ENCODE assay signal across 31 cellular contexts in genomic region chr3:197963019-197963637, GRCh38.
"Had no signal": no experiment of that assay in that cellular context is flagged by ENCODE, and none has a peak within 500 bp of the region (broad histone marks: within the 10 kb centered on the region; RNA-seq: fewer than 3 reads in every experiment).

No MANE protein-coding gene starts in this region.

- H3K27ac ChIP-seq: brain microvascular endothelial cell, SJCRH30, VCaP had no signal

- H3K27me3 Mint-ChIP-seq: activated CD4-positive, alpha-beta memory T cell treated with anti-CD3 and anti-CD28 coated beads for 36 hours; activated naive CD8-positive, alpha-beta T cell treated with anti-CD3 and anti-CD28 coated beads, Interleukin-2, amount 50 U/mL, for 24 hours had no signal

- H3K36me3 ChIP-seq: brain microvascular endothelial cell, SJCRH30 had no signal

- H3K27me3 ChIP-seq: brain microvascular endothelial cell, SJCRH30 had no signal

- DNase-seq: activated B cell treated with CpG ODN at 0.5 μM for 24 hours; activated CD4-positive, alpha-beta memory T cell treated with anti-CD3 and anti-CD28 coated beads for 36 hours; activated CD4-positive, alpha-beta T cell treated with anti-CD3 and anti-CD28 coated beads for 4 hours; activated CD4-positive, alpha-beta T cell treated with anti-CD3 and anti-CD28 coated beads, Interleukin-2, amount 50 U/mL, for 1 hour; activated CD4-positive, CD25-positive, alpha-beta regulatory T cell treated with anti-CD3 and anti-CD28 coated beads, Interleukin-2, amount 50 U/mL, for 72 hours; activated CD8-positive, alpha-beta memory T cell treated with anti-CD3 and anti-CD28 coated beads, Interleukin-2, amount 50 U/mL, for 4 hours; activated effector memory CD4-positive, alpha-beta T cell treated with Interleukin-2 at 50 U/mL for 16 hours; activated naive CD4-positive, alpha-beta T cell treated with anti-CD3 and anti-CD28 coated beads, Interleukin-2, amount 50 U/mL, for 16 hours; activated naive CD8-positive, alpha-beta T cell treated with anti-CD3 and anti-CD28 coated beads, Interleukin-2, amount 50 U/mL, for 24 hours; activated T-cell treated with anti-CD3 and anti-CD28 coated beads for 4 hours; activated T-cell treated with anti-CD3 and anti-CD28 coated beads, Interleukin-2, amount 50 U/mL, for 4 hours; anterior cingulate cortex; brain microvascular endothelial cell; central memory CD4-positive, alpha-beta T cell; NCI-H1105; NCI-H1417 treated with DMSO at 0.1 percent for 48 hours; NCI-H187 treated with DMSO at 0.1 percent for 48 hours; NCI-H2081; NCI-H2171 treated with DMSO at 0.1 percent for 48 hours; NCI-H2227 treated with DMSO at 0.1 percent for 48 hours; NCI-H446; NCI-H510A treated with DMSO at 0.1 percent for 48 hours; NCI-H69; SHP77; SJCRH30; T-helper 1 cell; T-helper 2 cell; T-helper 9 cell had no signal

- H3K4me3 ChIP-seq: SJCRH30 had no signal

- H3K27ac Mint-ChIP-seq: activated B cell treated with CpG ODN at 0.5 μM for 24 hours; activated CD4-positive, alpha-beta memory T cell treated with anti-CD3 and anti-CD28 coated beads for 36 hours; activated naive CD8-positive, alpha-beta T cell treated with anti-CD3 and anti-CD28 coated beads, Interleukin-2, amount 50 U/mL, for 24 hours had no signal

- H3K4me3 Mint-ChIP-seq: activated B cell treated with CpG ODN at 0.5 μM for 24 hours; activated CD4-positive, alpha-beta memory T cell treated with anti-CD3 and anti-CD28 coated beads for 36 hours; activated naive CD8-positive, alpha-beta T cell treated with anti-CD3 and anti-CD28 coated beads, Interleukin-2, amount 50 U/mL, for 24 hours; activated T-cell treated with anti-CD3 and anti-CD28 coated beads, Interleukin-2, amount 50 U/mL, for 4 hours had no signal

- ATAC-seq: activated naive CD8-positive, alpha-beta T cell treated with anti-CD3 and anti-CD28 coated beads, Interleukin-2, amount 50 U/mL, for 24 hours; activated T-cell treated with anti-CD3 and anti-CD28 coated beads, Interleukin-2, amount 50 U/mL, for 4 hours; Panc1; SK-N-SH treated with all-trans-retinoic acid at 6 μM for 48 hours had no signal
